Comparison of ENCODE assay signal across 2 cellular contexts in the genomic region with DNA sequence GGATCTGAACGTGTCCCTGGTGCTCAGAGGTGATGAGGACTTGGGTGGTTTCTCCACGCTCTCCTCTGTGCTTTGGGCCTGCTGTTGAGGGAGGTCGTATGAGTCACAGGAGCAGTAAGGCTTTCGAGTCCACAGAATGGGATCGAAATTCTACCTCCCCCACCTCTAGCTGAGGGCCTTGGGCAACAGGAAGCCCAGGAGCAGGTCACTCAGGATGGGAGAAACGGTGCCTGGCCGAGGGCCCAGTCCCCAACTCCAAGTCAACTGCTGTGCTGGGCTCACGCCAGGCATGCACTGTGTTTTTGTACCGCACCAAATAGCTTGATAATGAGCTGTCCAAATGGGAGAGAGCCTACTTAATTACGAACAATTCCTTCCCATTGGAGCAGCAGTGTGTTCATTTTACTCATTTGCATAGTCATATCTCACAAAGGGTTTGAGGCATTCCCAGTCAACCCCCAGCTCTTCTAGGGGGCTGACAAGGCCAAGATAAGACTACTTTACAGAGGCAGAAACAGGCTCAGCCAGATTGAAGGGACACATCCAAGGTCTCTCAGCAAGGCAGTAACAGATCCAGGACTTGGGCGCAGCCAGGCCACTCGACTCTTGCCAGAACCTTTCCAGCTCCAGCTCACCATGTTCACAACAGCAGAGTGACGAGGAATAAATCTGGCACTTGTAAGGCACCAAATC.
TF ChIP-seq lines count a peak whose summit lies in the region.

No MANE protein-coding gene starts in this region.

TF ChIP-seq in A549, 52 proteins besides CTCF, POLR2A, EP300 and RAD21:
- TF ChIP-seq CBX8 (IDR thresholded peaks at IDR 0.05) (no peak), JUNB (IDR thresholded peaks at IDR 0.05) (no peak), NFE2L2 (conservative IDR thresholded peaks at IDR 0.05; ENCODE audit: low read length) (no peak), REST (IDR thresholded peaks at IDR 0.05) (no peak), MAZ (IDR thresholded peaks at IDR 0.05; ENCODE audit: borderline replicate concordance, low read depth, low read length) (no peak), ZC3H11A (IDR thresholded peaks at IDR 0.05) (no peak), FOSB (CRISPR knock-in tag; IDR thresholded peaks at IDR 0.05) (no peak), TFCP2L1 (CRISPR knock-in tag; IDR thresholded peaks at IDR 0.05) (no peak), BCL3 (IDR thresholded peaks at IDR 0.05) (no peak), RCOR1 (IDR thresholded peaks at IDR 0.05; ENCODE audit: low read depth, low read length) (no peak), RARB (CRISPR knock-in tag; IDR thresholded peaks at IDR 0.05) (no peak), PHF8 (IDR thresholded peaks at IDR 0.05; ENCODE audit: borderline replicate concordance, low read depth) (no peak), HDAC2 (IDR thresholded peaks at IDR 0.05) (no peak), ZSCAN20 (CRISPR knock-in tag; IDR thresholded peaks at IDR 0.05) (no peak), SREBF2 (IDR thresholded peaks at IDR 0.05) (no peak)

TF ChIP-seq in IMR-90, 13 proteins besides CTCF, POLR2A, EP300 and RAD21:
- TF ChIP-seq BHLHE40 (IDR thresholded peaks at IDR 0.05; ENCODE audit: low read depth, low read length) (peak; percentile 40; the same call in 1 of the 2 replicates), FOS (IDR thresholded peaks at IDR 0.05; ENCODE audit: low read depth, low read length) (peak; percentile 50; the same call in 1 of the 2 replicates), SMC3 (IDR thresholded peaks at IDR 0.05; ENCODE audit: low read depth, low read length) (no peak), RCOR1 (IDR thresholded peaks at IDR 0.05; ENCODE audit: insufficient replicate concordance, low read length) (no peak), USF2 (IDR thresholded peaks at IDR 0.05; ENCODE audit: low read depth, low read length) (no peak), RFX5 (IDR thresholded peaks at IDR 0.05; ENCODE audit: low read depth, low read length) (no peak), MAZ (IDR thresholded peaks at IDR 0.05; ENCODE audit: borderline replicate concordance, low read depth, low read length) (no peak), MAFK (IDR thresholded peaks at IDR 0.05; ENCODE audit: low read depth, low read length) (no peak), CHD1 (IDR thresholded peaks at IDR 0.05; ENCODE audit: low read depth, low read length) (no peak), CEBPB (IDR thresholded peaks at IDR 0.05; ENCODE audit: low read depth, low read length) (peak; percentile 82), NFE2L2 (IDR thresholded peaks at IDR 0.05; ENCODE audit: low read depth, low read length) (no peak), MXI1 (IDR thresholded peaks at IDR 0.05; ENCODE audit: borderline replicate concordance, low read depth, low read length) (no peak)
- TF ChIP-seq, protein P1, sequence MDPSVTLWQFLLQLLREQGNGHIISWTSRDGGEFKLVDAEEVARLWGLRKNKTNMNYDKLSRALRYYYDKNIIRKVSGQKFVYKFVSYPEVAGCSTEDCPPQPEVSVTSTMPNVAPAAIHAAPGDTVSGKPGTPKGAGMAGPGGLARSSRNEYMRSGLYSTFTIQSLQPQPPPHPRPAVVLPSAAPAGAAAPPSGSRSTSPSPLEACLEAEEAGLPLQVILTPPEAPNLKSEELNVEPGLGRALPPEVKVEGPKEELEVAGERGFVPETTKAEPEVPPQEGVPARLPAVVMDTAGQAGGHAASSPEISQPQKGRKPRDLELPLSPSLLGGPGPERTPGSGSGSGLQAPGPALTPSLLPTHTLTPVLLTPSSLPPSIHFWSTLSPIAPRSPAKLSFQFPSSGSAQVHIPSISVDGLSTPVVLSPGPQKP (IDR thresholded peaks at IDR 0.05; ENCODE audit: borderline replicate concordance, low read depth, low read length): no peak
